Comparison of ENCODE assay signal across 1 cellular context in genomic region chr2:24015562-24016375, GRCh38.
A peak's percentile ranks its signal among the peaks of the same experiment; 100 is the strongest.
TF ChIP-seq lines count a peak whose summit lies in the region.

No MANE protein-coding gene starts in this region.

TF ChIP-seq in HepG2, 621 proteins besides CTCF, POLR2A, EP300 and RAD21 (continued from another document and continues in another):
- TF ChIP-seq, protein P1, sequence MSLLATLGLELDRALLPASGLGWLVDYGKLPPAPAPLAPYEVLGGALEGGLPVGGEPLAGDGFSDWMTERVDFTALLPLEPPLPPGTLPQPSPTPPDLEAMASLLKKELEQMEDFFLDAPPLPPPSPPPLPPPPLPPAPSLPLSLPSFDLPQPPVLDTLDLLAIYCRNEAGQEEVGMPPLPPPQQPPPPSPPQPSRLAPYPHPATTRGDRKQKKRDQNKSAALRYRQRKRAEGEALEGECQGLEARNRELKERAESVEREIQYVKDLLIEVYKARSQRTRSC (CRISPR knock-in tag; IDR thresholded peaks at IDR 0.05; ENCODE audit: low read depth): no peak
- TF ChIP-seq DR1 (CRISPR knock-in tag; IDR thresholded peaks at IDR 0.05): peak; percentile 64
- TF ChIP-seq KLF9 (CRISPR knock-in tag; IDR thresholded peaks at IDR 0.05; ENCODE audit: low read depth): no peak
- TF ChIP-seq SSRP1 (CRISPR knock-in tag; IDR thresholded peaks at IDR 0.05): no peak
- TF ChIP-seq UBTF (CRISPR knock-in tag; IDR thresholded peaks at IDR 0.05): peak; percentile 92
- no peak for TF ChIP-seq SNAPC5 (CRISPR knock-in tag; IDR thresholded peaks at IDR 0.05; ENCODE audit: borderline replicate concordance)
- no peak for TF ChIP-seq KAT2B (IDR thresholded peaks at IDR 0.05; ENCODE audit: borderline replicate concordance, low read depth, low read length)
- peak; percentile 69 for TF ChIP-seq ZEB1 (IDR thresholded peaks at IDR 0.05; ENCODE audit: insufficient replicate concordance, low read depth)
- TF ChIP-seq YEATS4 (CRISPR knock-in tag; IDR thresholded peaks at IDR 0.05; ENCODE audit: borderline replicate concordance): peak; percentile 20; the same call in 1 of the 2 replicates
- no peak for TF ChIP-seq RFXANK (CRISPR knock-in tag; IDR thresholded peaks at IDR 0.05)
- TF ChIP-seq ZNF335 (CRISPR knock-in tag; IDR thresholded peaks at IDR 0.05): 0 out of 2 replicates have a peak, but pooled peaks have one; percentile 55
- TF ChIP-seq ZNF17 (CRISPR knock-in tag; IDR thresholded peaks at IDR 0.05): peak; percentile 79; the same call in 1 of the 2 replicates
- peak; percentile 80 for TF ChIP-seq POLR2G (IDR thresholded peaks at IDR 0.05; ENCODE audit: low read depth, low read length)
- no peak for TF ChIP-seq SIN3B (IDR thresholded peaks at IDR 0.05; ENCODE audit: low read length)
- peak; percentile 56; the same call in 1 of the 2 replicates for TF ChIP-seq TARDBP (CRISPR knock-in tag; IDR thresholded peaks at IDR 0.05)
- TF ChIP-seq PLRG1 (conservative IDR thresholded peaks at IDR 0.05): no peak
- TF ChIP-seq ZBTB14 (CRISPR knock-in tag; IDR thresholded peaks at IDR 0.05): no peak
- no peak for TF ChIP-seq SMC3 (IDR thresholded peaks at IDR 0.05; ENCODE audit: low read length)
- peak; percentile 42; the same call in 1 of the 2 replicates for TF ChIP-seq KLF11 (CRISPR knock-in tag; IDR thresholded peaks at IDR 0.05)
- no peak; the same call in 1 of the 2 replicates for TF ChIP-seq ZNF281 (CRISPR knock-in tag; IDR thresholded peaks at IDR 0.05; ENCODE audit: borderline replicate concordance)
- TF ChIP-seq HDAC6 (IDR thresholded peaks at IDR 0.05; ENCODE audit: low read depth, low read length): no peak
- no peak for TF ChIP-seq MXD1 (CRISPR knock-in tag; IDR thresholded peaks at IDR 0.05)
- TF ChIP-seq TEAD3 (CRISPR knock-in tag; optimal IDR thresholded peaks at IDR 0.05; ENCODE audit: borderline replicate concordance): peak; percentile 99
- peak; percentile 73; the same call in 1 of the 2 replicates for TF ChIP-seq ZNF350 (CRISPR knock-in tag; IDR thresholded peaks at IDR 0.05; ENCODE audit: borderline replicate concordance, low read depth)
- no peak for TF ChIP-seq ZNF264 (CRISPR knock-in tag; IDR thresholded peaks at IDR 0.05)
- peak; percentile 81; the same call in 1 of the 2 replicates for TF ChIP-seq ZNF296 (CRISPR knock-in tag; conservative IDR thresholded peaks at IDR 0.05)
- no peak for TF ChIP-seq TRIM24 (CRISPR knock-in tag; IDR thresholded peaks at IDR 0.05)
- TF ChIP-seq RXRA (CRISPR knock-in tag; IDR thresholded peaks at IDR 0.05): 0 out of 2 replicates have a peak, but pooled peaks have one; percentile 47
- TF ChIP-seq TBX2 (CRISPR knock-in tag; IDR thresholded peaks at IDR 0.05; ENCODE audit: borderline replicate concordance): peak; percentile 91
- peak; percentile 42; the same call in 1 of the 2 replicates for TF ChIP-seq ERF (CRISPR knock-in tag; IDR thresholded peaks at IDR 0.05)
- peak; percentile 79 for TF ChIP-seq ZNF317 (CRISPR knock-in tag; IDR thresholded peaks at IDR 0.05)
- TF ChIP-seq SIN3A (IDR thresholded peaks at IDR 0.05; ENCODE audit: borderline replicate concordance, low read depth, low read length): 0 out of 2 replicates have a peak, but pooled peaks have one; percentile 12
- TF ChIP-seq ATF7-NPFF (CRISPR knock-in tag; IDR thresholded peaks at IDR 0.05; ENCODE audit: low read depth): 0 out of 2 replicates have a peak, but pooled peaks have one; percentile 8
- peak; percentile 31; the same call in 1 of the 2 replicates for TF ChIP-seq ZC3H13 (CRISPR knock-in tag; IDR thresholded peaks at IDR 0.05)
- no peak for TF ChIP-seq REL (CRISPR knock-in tag; conservative IDR thresholded peaks at IDR 0.05)
- no peak for TF ChIP-seq ZNF160 (CRISPR knock-in tag; IDR thresholded peaks at IDR 0.05)
- TF ChIP-seq SP140L (CRISPR knock-in tag; IDR thresholded peaks at IDR 0.05; ENCODE audit: borderline replicate concordance): no peak
- peak; percentile 93 for TF ChIP-seq SALL1 (CRISPR knock-in tag; IDR thresholded peaks at IDR 0.05)
- peak; percentile 92; the same call in 1 of the 2 replicates for TF ChIP-seq ZBTB39 (CRISPR knock-in tag; IDR thresholded peaks at IDR 0.05)
- TF ChIP-seq CHD2 (IDR thresholded peaks at IDR 0.05; ENCODE audit: low read depth, low read length): no peak
- TF ChIP-seq SPEN (CRISPR knock-in tag; IDR thresholded peaks at IDR 0.05; ENCODE audit: low read depth): no peak; the same call in none of the 2 replicates
- no peak for TF ChIP-seq ZSCAN22 (CRISPR knock-in tag; IDR thresholded peaks at IDR 0.05)
- TF ChIP-seq, protein P2, sequence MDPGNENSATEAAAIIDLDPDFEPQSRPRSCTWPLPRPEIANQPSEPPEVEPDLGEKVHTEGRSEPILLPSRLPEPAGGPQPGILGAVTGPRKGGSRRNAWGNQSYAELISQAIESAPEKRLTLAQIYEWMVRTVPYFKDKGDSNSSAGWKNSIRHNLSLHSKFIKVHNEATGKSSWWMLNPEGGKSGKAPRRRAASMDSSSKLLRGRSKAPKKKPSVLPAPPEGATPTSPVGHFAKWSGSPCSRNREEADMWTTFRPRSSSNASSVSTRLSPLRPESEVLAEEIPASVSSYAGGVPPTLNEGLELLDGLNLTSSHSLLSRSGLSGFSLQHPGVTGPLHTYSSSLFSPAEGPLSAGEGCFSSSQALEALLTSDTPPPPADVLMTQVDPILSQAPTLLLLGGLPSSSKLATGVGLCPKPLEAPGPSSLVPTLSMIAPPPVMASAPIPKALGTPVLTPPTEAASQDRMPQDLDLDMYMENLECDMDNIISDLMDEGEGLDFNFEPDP (CRISPR knock-in tag; conservative IDR thresholded peaks at IDR 0.05): no peak
- peak; percentile 77; the same call in 1 of the 2 replicates for TF ChIP-seq ZNF772 (CRISPR knock-in tag; IDR thresholded peaks at IDR 0.05)
- TF ChIP-seq CENPT (CRISPR knock-in tag; IDR thresholded peaks at IDR 0.05; ENCODE audit: low read depth): no peak
- TF ChIP-seq ZNF331 (CRISPR knock-in tag; IDR thresholded peaks at IDR 0.05): peak; percentile 45; the same call in 1 of the 2 replicates
- peak; percentile 63; the same call in 1 of the 2 replicates for TF ChIP-seq TRAFD1 (CRISPR knock-in tag; IDR thresholded peaks at IDR 0.05; ENCODE audit: borderline replicate concordance)
- no peak for TF ChIP-seq U2AF2 (IDR thresholded peaks at IDR 0.05; ENCODE audit: low read depth, low read length)
- peak; percentile 71; the same call in 1 of the 2 replicates for TF ChIP-seq ZNF768 (CRISPR knock-in tag; IDR thresholded peaks at IDR 0.05)
- TF ChIP-seq ZBTB38 (CRISPR knock-in tag; IDR thresholded peaks at IDR 0.05): no peak
- TF ChIP-seq ZNF225 (CRISPR knock-in tag; IDR thresholded peaks at IDR 0.05): peak; percentile 72; the same call in 1 of the 2 replicates
- no peak for TF ChIP-seq ZBTB20 (CRISPR knock-in tag; IDR thresholded peaks at IDR 0.05; ENCODE audit: borderline replicate concordance, low read depth)
- TF ChIP-seq CAMTA2 (CRISPR knock-in tag; IDR thresholded peaks at IDR 0.05; ENCODE audit: borderline replicate concordance): peak; percentile 54; the same call in 1 of the 2 replicates
- TF ChIP-seq, protein P3, sequence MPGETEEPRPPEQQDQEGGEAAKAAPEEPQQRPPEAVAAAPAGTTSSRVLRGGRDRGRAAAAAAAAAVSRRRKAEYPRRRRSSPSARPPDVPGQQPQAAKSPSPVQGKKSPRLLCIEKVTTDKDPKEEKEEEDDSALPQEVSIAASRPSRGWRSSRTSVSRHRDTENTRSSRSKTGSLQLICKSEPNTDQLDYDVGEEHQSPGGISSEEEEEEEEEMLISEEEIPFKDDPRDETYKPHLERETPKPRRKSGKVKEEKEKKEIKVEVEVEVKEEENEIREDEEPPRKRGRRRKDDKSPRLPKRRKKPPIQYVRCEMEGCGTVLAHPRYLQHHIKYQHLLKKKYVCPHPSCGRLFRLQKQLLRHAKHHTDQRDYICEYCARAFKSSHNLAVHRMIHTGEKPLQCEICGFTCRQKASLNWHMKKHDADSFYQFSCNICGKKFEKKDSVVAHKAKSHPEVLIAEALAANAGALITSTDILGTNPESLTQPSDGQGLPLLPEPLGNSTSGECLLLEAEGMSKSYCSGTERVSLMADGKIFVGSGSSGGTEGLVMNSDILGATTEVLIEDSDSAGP (CRISPR knock-in tag; IDR thresholded peaks at IDR 0.05; ENCODE audit: borderline replicate concordance): peak; percentile 81
- TF ChIP-seq DPF2 (CRISPR knock-in tag; IDR thresholded peaks at IDR 0.05; ENCODE audit: borderline replicate concordance, low read depth): peak; percentile 94
